In genomic region chr15:98905981-98906711, GRCh38 we compare ENCODE assay signal across 14 cellular contexts.
DNase-seq lines count a peak whose midpoint lies in the region; ATAC-seq and TF ChIP-seq lines count a peak whose summit lies in the region.
"Had no signal": no experiment of that assay in that cellular context is flagged by ENCODE, and none has a peak within 500 bp of the region (broad histone marks: within the 10 kb centered on the region; RNA-seq: fewer than 3 reads in every experiment).

No MANE protein-coding gene starts in this region.

- peak overlapping the region; percentile 54 for H3K27ac ChIP-seq in VCaP
- H3K27ac ChIP-seq in foreskin keratinocyte, result peak overlapping the region; percentile 100
- H3K27ac ChIP-seq in stomach, result peak overlapping the region in 3 of 5 donors; percentile 5 to 43 (median 36)

- ATAC-seq in foreskin keratinocyte (peak; percentile 46), GM21447 (IDR thresholded peaks at IDR 0.05; ENCODE audit: unreplicated experiment) (no peak), GM21360 (IDR thresholded peaks at IDR 0.05; ENCODE audit: unreplicated experiment) (no peak)
- ATAC-seq: stimulated activated naive B cell treated with anti-CD40 and anti-IgM and Interleukin-4, amounts not matched to agents 10 μg/mL and 1 μg/mL and 100 μg/mL, for 72 hours had no signal

- peaks cover 10 to 38% (median 32%) of the 10 kb centered on the region in 4 donors for H3K36me3 ChIP-seq in stomach

- H3K4me1 ChIP-seq in foreskin keratinocyte (peaks cover 50% of the 10 kb centered on the region), stomach (peaks cover 10 to 42% (median 20%) of the 10 kb centered on the region in 4 donors)

- DNase-seq in GM03348 (ENCODE audit: low spot score), result peak; percentile 30
- DNase-seq in foreskin keratinocyte, result peak; percentile 40 to 71
- DNase-seq in stomach, result no peak
- no peak for DNase-seq in NCI-H1105 (lab: John Stamatoyannopoulos, UW)
- no peak for DNase-seq in COLO668 (lab: John Stamatoyannopoulos, UW; ENCODE audit: unreplicated experiment)
- DNase-seq: activated B cell treated with CpG ODN at 0.5 μM for 24 hours; activated CD8-positive, alpha-beta memory T cell treated with anti-CD3 and anti-CD28 coated beads, Interleukin-2, amount 50 U/mL, for 48 hours; CD8-positive, alpha-beta memory T cell; GF-D8; MV-4-11; stimulated activated naive B cell treated with anti-CD40 and anti-IgM and Interleukin-4, amounts not matched to agents 10 μg/mL and 1 μg/mL and 100 μg/mL, for 72 hours had no signal

- H3K9me3 ChIP-seq in stomach, result no peaks in the 10 kb centered on the region

- H3K27me3 ChIP-seq in foreskin keratinocyte, result no peaks in the 10 kb centered on the region
- H3K27me3 ChIP-seq in stomach, result no peaks in the 10 kb centered on the region

- no peak for TF ChIP-seq POLR2A in stomach (IDR thresholded peaks at IDR 0.05)

- intact Hi-C loops in stomach (cut with DNase I; ENCODE audit: low total_unique reads), result no loop called here

- no peak for TF ChIP-seq CTCF in VCaP (conservative IDR thresholded peaks at IDR 0.05)
- no peak for TF ChIP-seq CTCF in foreskin keratinocyte (conservative IDR thresholded peaks at IDR 0.05)
- TF ChIP-seq CTCF in stomach (IDR thresholded peaks at IDR 0.05), result no peak

- 52 to 75% (median 61%) methylated on average over 7 of the region's 7 CpGs for WGBS in stomach, 5 donors

- no peak overlapping the region for H3K4me3 ChIP-seq in stomach

- TF ChIP-seq EP300 in stomach (IDR thresholded peaks at IDR 0.05), result no peak

Comparison
In these comparisons a context has a peak if more than half of its experiments do, and no peak if none do; other contexts are left out.
1. DNase-seq: peak in GM03348 (single experiment) and foreskin keratinocyte (2 of 2); none in stomach (single experiment), NCI-H1105 (single experiment) and COLO668 (single experiment).
2. H3K27ac ChIP-seq: peak in every context shown above with its lines; median percentile 100 in foreskin keratinocyte; 54 in VCaP; 36 in stomach.